19 cellular contexts compared by ENCODE assay signal in the genomic region with DNA sequence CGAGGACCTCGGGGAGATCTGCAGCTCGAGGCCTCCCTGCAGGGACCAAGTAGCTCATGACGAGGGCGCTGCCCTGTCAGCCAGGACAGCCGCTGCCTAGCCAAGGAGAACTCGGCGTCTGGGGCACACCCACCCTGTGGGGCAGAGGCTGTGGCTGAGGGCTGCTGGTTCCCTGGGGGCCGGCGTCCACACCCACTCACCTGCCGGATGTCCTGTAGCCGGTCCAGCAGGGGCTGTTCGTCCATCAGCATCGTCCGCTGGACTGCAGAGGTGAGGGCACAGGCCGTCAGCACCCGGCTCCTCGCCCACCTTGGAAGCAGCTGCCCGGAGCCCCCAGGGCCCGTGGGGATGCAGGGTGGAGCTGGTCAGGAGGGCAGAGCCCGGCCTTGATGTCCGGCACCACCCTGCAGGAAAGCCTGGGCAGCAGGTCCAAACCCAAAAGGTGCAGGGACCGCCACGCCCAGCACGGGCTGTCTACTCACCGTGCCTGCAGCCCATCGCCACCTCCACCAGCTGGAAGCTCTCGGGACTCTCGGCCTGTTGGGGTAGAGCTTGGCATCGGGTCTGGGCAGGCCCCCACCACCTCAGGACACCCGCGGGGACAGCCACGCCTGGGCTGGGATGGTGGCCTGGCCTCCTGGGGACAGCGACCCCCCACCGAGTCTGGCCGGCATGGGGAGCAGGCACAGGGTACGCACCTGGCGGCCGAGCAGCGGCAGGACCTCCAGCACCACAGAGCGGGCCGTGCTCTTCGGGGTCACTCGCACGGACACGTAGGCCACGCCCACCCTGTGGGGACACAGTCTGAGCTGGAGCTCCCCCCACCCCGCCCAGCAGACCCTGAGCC. TPM values are rescaled to one million over a fixed set of nuclear protein-coding genes. Genes with fewer than 3 reads are reported as not detected.
DNase-seq lines count a peak whose midpoint lies in the region; ATAC-seq and TF ChIP-seq lines count a peak whose summit lies in the region.
"Had no signal": no experiment of that assay in that cellular context is flagged by ENCODE, and none has a peak within 500 bp of the region (broad histone marks: within the 10 kb centered on the region; RNA-seq: fewer than 3 reads in every experiment).

No MANE protein-coding gene starts in this region.

- CTCF ChIA-PET in HEK293 (lab: Yijun Ruan, JAX) = no interaction called here

- H4K20me1 ChIP-seq in osteoblast (ENCODE audit: insufficient read depth, low read length) = peaks cover 19% of the 10 kb centered on the region

- no peaks in the 10 kb centered on the region for H3K27me3 Mint-ChIP-seq in chondrocyte (ENCODE audit: low read depth)

- intact Hi-C loops in left ventricle myocardium superior (cut with micrococcal nuclease) = no loop called here
- intact Hi-C loops in left cardiac atrium (cut with DNase I) = no loop called here

- no peaks in the 10 kb centered on the region for H3K9me3 Mint-ChIP-seq in chondrocyte (ENCODE audit: low read depth)
- H3K9me3 Mint-ChIP-seq: CD8-positive, alpha-beta T cell; HFFc6 had no signal

- H3K27me3 ChIP-seq in osteoblast (ENCODE audit: insufficient read depth, low read length) = no peaks in the 10 kb centered on the region

- H3K27ac ChIP-seq in HEK293 (ENCODE audit: extremely low read depth, low read depth, low read length) (no peak overlapping the region), osteoblast (ENCODE audit: low read depth, low read length) (no peak overlapping the region)
- H3K27ac ChIP-seq: A549, HL-60 had no signal

- H3K27ac Mint-ChIP-seq in chondrocyte (ENCODE audit: unreplicated experiment) = no peak overlapping the region
- H3K27ac Mint-ChIP-seq: CD14-positive monocyte; CD8-positive, alpha-beta T cell; HFFc6 had no signal

- H3K4me3 Mint-ChIP-seq in chondrocyte (ENCODE audit: unreplicated experiment) = no peak overlapping the region
- H3K4me3 Mint-ChIP-seq: CD14-positive monocyte; CD8-positive, alpha-beta T cell; HFFc6 had no signal

- POLR2A ChIA-PET in HEK293 (lab: Yijun Ruan, JAX) = no interaction called here

- DNase-seq in left ventricle myocardium superior (peak; percentile 32), left cardiac atrium (no peak), chondrocyte (ENCODE audit: low spot score) (peak; percentile 92), osteoblast (ENCODE audit: insufficient read length, low spot score, missing footprints) (peak; percentile 84), NCI-H345 treated with DMSO at 0.1 percent for 48 hours (lab: John Stamatoyannopoulos, UW; ENCODE audit: unreplicated experiment) (no peak), NCI-H1694 treated with DMSO at 0.1 percent for 48 hours (lab: John Stamatoyannopoulos, UW) (no peak)
- DNase-seq: COR-L47, DMS153, DMS79 treated with DMSO at 0.1 percent for 48 hours, EL, GOT3, HFFc6 had no signal

- ATAC-seq in left ventricle myocardium superior = no peak
- no peak for ATAC-seq in left cardiac atrium
- no peak for ATAC-seq in HG03439 (IDR thresholded peaks at IDR 0.05; ENCODE audit: unreplicated experiment)
- ATAC-seq: CD8-positive, alpha-beta T cell had no signal

- no peak overlapping the region for H3K4me2 ChIP-seq in osteoblast (ENCODE audit: insufficient read depth, low read length)
- H3K4me2 ChIP-seq: A549 had no signal

- H3K36me3 Mint-ChIP-seq in chondrocyte (ENCODE audit: low read depth) = peaks cover 2% of the 10 kb centered on the region

- H3K79me2 ChIP-seq in osteoblast (ENCODE audit: insufficient read depth, low read length) = peaks cover 13% of the 10 kb centered on the region

- no peak overlapping the region for H3K4me3 ChIP-seq in HEK293 (ENCODE audit: low read depth, low read length)
- no peak overlapping the region for H3K4me3 ChIP-seq in osteoblast (ENCODE audit: insufficient read depth, low read length)
- H3K4me3 ChIP-seq: A549, HAP-1 had no signal

- H3K9me3 ChIP-seq in HEK293 (ENCODE audit: control insufficient read depth, insufficient read depth, low read depth, low read length) (no peaks in the 10 kb centered on the region), osteoblast (ENCODE audit: low read depth, low read length) (no peaks in the 10 kb centered on the region)
- H3K9me3 ChIP-seq: A549, HAP-1 had no signal

- H3K36me3 ChIP-seq in HEK293 (ENCODE audit: control insufficient read depth in 2 of 2, insufficient read depth in 1 of 2, low read length in 2 of 2) (peaks cover 0 to 51% of the 10 kb centered on the region in 2 experiments; a peak in 1 of 3 replicates), osteoblast (ENCODE audit: insufficient read depth, low read length) (peaks cover 10% of the 10 kb centered on the region)

- H2AFZ ChIP-seq in osteoblast (ENCODE audit: low read length) = no peak overlapping the region

- H3K4me1 ChIP-seq in HEK293 (ENCODE audit: control insufficient read depth, insufficient read depth, low read length) (no peaks in the 10 kb centered on the region), osteoblast (ENCODE audit: insufficient read depth, low read length) (no peaks in the 10 kb centered on the region)
- H3K4me1 ChIP-seq: A549, HAP-1 had no signal

- TF ChIP-seq CTCF in HEK293 (tag by site-specific recombination; IDR thresholded peaks at IDR 0.05) (no peak), chondrocyte (IDR thresholded peaks at IDR 0.05) (no peak), osteoblast (IDR thresholded peaks at IDR 0.05; ENCODE audit: extremely low read depth, low read depth, low read length) (no peak)

- H3K4me1 Mint-ChIP-seq in chondrocyte (ENCODE audit: low read depth) = peaks cover 3% of the 10 kb centered on the region

TF ChIP-seq in HEK293, 187 proteins besides CTCF, POLR2A, EP300 and RAD21:
- TF ChIP-seq GLIS2 (tag by site-specific recombination; IDR thresholded peaks at IDR 0.05) (peak; percentile 48), GLIS1 (tag by site-specific recombination; IDR thresholded peaks at IDR 0.05) (peak; percentile 60), BCL11B (tag by site-specific recombination; IDR thresholded peaks at IDR 0.05; ENCODE audit: low read depth) (peak; percentile 7; the same call in 1 of the 2 replicates)
- TF ChIP-seq, protein P1, sequence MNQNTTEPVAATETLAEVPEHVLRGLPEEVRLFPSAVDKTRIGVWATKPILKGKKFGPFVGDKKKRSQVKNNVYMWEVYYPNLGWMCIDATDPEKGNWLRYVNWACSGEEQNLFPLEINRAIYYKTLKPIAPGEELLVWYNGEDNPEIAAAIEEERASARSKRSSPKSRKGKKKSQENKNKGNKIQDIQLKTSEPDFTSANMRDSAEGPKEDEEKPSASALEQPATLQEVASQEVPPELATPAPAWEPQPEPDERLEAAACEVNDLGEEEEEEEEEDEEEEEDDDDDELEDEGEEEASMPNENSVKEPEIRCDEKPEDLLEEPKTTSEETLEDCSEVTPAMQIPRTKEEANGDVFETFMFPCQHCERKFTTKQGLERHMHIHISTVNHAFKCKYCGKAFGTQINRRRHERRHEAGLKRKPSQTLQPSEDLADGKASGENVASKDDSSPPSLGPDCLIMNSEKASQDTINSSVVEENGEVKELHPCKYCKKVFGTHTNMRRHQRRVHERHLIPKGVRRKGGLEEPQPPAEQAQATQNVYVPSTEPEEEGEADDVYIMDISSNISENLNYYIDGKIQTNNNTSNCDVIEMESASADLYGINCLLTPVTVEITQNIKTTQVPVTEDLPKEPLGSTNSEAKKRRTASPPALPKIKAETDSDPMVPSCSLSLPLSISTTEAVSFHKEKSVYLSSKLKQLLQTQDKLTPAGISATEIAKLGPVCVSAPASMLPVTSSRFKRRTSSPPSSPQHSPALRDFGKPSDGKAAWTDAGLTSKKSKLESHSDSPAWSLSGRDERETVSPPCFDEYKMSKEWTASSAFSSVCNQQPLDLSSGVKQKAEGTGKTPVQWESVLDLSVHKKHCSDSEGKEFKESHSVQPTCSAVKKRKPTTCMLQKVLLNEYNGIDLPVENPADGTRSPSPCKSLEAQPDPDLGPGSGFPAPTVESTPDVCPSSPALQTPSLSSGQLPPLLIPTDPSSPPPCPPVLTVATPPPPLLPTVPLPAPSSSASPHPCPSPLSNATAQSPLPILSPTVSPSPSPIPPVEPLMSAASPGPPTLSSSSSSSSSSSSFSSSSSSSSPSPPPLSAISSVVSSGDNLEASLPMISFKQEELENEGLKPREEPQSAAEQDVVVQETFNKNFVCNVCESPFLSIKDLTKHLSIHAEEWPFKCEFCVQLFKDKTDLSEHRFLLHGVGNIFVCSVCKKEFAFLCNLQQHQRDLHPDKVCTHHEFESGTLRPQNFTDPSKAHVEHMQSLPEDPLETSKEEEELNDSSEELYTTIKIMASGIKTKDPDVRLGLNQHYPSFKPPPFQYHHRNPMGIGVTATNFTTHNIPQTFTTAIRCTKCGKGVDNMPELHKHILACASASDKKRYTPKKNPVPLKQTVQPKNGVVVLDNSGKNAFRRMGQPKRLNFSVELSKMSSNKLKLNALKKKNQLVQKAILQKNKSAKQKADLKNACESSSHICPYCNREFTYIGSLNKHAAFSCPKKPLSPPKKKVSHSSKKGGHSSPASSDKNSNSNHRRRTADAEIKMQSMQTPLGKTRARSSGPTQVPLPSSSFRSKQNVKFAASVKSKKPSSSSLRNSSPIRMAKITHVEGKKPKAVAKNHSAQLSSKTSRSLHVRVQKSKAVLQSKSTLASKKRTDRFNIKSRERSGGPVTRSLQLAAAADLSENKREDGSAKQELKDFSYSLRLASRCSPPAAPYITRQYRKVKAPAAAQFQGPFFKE (tag by site-specific recombination; IDR thresholded peaks at IDR 0.05; ENCODE audit: borderline replicate concordance) = no peak

RNA-seq across cellular contexts. Expression of a gene that starts 6.9 kb away (rescaled TPM):
- 3.6 TPM for total RNA-seq in left ventricle myocardium superior
- 1 to 10 TPM; 5.1 to 5.6 TPM for total RNA-seq in left cardiac atrium
- total RNA-seq in chondrocyte = 15.4 to 18.6 TPM (median 17.2 TPM) in 3 replicates
- 10.3 and 15.2 TPM in 2 replicates for total RNA-seq in osteoblast

RNA-seq across cellular contexts. Expression of a gene that starts 20.4 kb away (rescaled TPM):
- total RNA-seq in left ventricle myocardium superior (8.7 TPM), left cardiac atrium (10 to 100 TPM; 15.4 to 18.7 TPM), chondrocyte (42.6 to 53.0 TPM (median 46.0 TPM) in 3 replicates), osteoblast (23.0 and 26.4 TPM in 2 replicates)

RNA-seq across cellular contexts. Expression of a gene that starts 26.7 kb away (rescaled TPM):
- total RNA-seq in left ventricle myocardium superior (not detected), left cardiac atrium (under 1 TPM in 1 of 2 donors, not detected in 1; 0.27 TPM), chondrocyte (0.72 to 1.6 TPM (median 0.75 TPM) in 3 replicates), osteoblast (0.36 and 0.59 TPM in 2 replicates)

RNA-seq across cellular contexts. Expression of a gene that starts 34.2 kb away (rescaled TPM):
- total RNA-seq in left ventricle myocardium superior (19.8 TPM), left cardiac atrium (10 to 100 TPM; 17.9 to 20.7 TPM), chondrocyte (25.5 to 47.5 TPM (median 26.1 TPM) in 3 replicates), osteoblast (12.4 and 13.8 TPM in 2 replicates)

RNA-seq across cellular contexts. Expression of a gene that starts 34.4 kb away (rescaled TPM):
- total RNA-seq in left ventricle myocardium superior (29.7 TPM), left cardiac atrium (10 to 100 TPM; 38.1 to 43.2 TPM), chondrocyte (61.4 to 85.7 TPM (median 69.2 TPM) in 3 replicates), osteoblast (45.7 and 48.9 TPM in 2 replicates)

Comparison
In these comparisons a context has a peak if more than half of its experiments do, and no peak if none do; other contexts are left out.
1. DNase-seq: peak in left ventricle myocardium superior (single experiment), chondrocyte (single experiment) and osteoblast (single experiment); none in left cardiac atrium (single experiment), NCI-H345 treated with DMSO at 0.1 percent for 48 hours (single experiment) and NCI-H1694 treated with DMSO at 0.1 percent for 48 hours (single experiment).